9 cellular contexts compared by ENCODE assay signal in the genomic region with DNA sequence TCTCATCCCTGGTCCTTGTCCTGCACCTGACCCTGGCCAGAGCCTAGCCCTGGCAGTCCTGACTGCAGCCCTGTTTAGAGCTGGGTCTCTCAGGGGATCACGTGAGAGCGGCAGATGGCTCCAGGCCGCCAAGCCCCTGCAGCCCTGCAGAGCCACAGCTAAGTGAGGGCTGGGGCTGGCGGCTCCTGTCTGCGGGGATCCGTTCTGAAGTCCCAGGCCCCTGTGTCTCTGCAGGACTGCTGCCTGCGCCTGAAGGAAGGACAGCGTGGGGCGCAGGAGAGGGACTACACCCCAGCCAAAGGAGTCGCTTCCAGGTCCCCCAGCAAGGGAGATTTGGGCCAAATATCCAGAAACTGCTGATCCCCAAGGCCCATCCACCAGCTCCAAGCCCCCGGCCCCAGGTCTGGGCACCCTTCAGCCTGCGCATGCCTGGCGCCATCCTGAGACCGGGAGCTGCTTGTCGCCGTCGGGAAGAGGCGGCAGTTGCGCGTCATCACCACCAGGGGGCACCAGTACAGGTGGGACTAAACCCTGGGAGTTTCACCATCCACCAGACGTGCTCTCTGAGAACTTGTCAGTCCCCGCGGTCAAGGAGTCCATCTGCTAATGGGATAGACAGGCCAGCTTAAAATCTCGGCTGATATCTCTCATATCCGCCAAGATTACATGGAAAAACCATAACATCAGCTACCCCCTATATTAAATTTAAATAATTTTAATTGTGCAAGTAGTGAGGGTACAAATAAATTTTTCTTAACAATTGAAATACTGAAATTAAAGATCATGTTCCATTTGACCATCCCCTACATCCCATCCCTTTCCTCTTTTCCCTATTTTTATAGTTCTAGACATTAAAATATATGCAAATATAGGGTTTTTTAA. TPM values are rescaled to one million over a fixed set of nuclear protein-coding genes. Genes with fewer than 3 reads are reported as not detected.
DNase-seq lines count a peak whose midpoint lies in the region; ATAC-seq and TF ChIP-seq lines count a peak whose summit lies in the region.
"Had no signal": no experiment of that assay in that cellular context is flagged by ENCODE, and none has a peak within 500 bp of the region (broad histone marks: within the 10 kb centered on the region; RNA-seq: fewer than 3 reads in every experiment).

No MANE protein-coding gene starts in this region.

- H3K27ac ChIP-seq in coronary artery (no peak overlapping the region), liver (ENCODE audit: low read depth in 1 of 2, low read length in 2 of 2) (no peak overlapping the region)

- no peaks in the 10 kb centered on the region for H3K27me3 ChIP-seq in liver (ENCODE audit: control insufficient read depth in 4 of 4, insufficient read depth in 4 of 4, low read length in 3 of 4)

- peak; percentile 71 for ATAC-seq in GM18519 (IDR thresholded peaks at IDR 0.05; ENCODE audit: low FRiP score, unreplicated experiment)
- peak; percentile 65 for ATAC-seq in HG03060 (IDR thresholded peaks at IDR 0.05; ENCODE audit: low read depth, unreplicated experiment)
- peak; percentile 43 to 48 for ATAC-seq in activated CD4-positive, CD25-positive, alpha-beta regulatory T cell treated with anti-CD3 and anti-CD28 coated beads, Interleukin-2, amount 50 U/mL, for 24 hours

- H3K4me3 ChIP-seq in coronary artery: peak overlapping the region; percentile 46
- H3K4me3 ChIP-seq in liver (ENCODE audit: low read depth in 1 of 3, low read length in 3 of 3): no peak overlapping the region

- no peak overlapping the region for H3K9ac ChIP-seq in liver (ENCODE audit: low read depth in 1 of 2, low read length in 2 of 2)

- peak; percentile 63 to 79 for TF ChIP-seq RAD21 in liver (IDR thresholded peaks at IDR 0.05)

- no peaks in the 10 kb centered on the region for H3K9me3 ChIP-seq in liver (ENCODE audit: control insufficient read depth in 4 of 4, low read length in 3 of 4)

- H3K4me1 ChIP-seq in liver (ENCODE audit: control insufficient read depth in 4 of 4, insufficient read depth in 4 of 4, low read length in 3 of 4): peaks cover 0 to 3% (median under 1%) of the 10 kb centered on the region in 4 donors

- no peaks in the 10 kb centered on the region for H3K36me3 ChIP-seq in liver (ENCODE audit: control insufficient read depth in 4 of 4, insufficient read depth in 3 of 4, low read depth in 1 of 4, low read length in 3 of 4)

- TF ChIP-seq CTCF in coronary artery (IDR thresholded peaks at IDR 0.05) (peak; percentile 97), liver (IDR thresholded peaks at IDR 0.05; ENCODE audit: low read depth, low read length, missing input control) (peak; percentile 95)

- WGBS in liver: 17% methylated on average over 25 of the region's 25 CpGs

- DNase-seq in AG08396 (ENCODE audit: low spot score) (peak; percentile 78), NCI-H2171 (lab: John Stamatoyannopoulos, UW) (peak; percentile 81), coronary artery (ENCODE audit: low spot score) (peak; percentile 85)
- peak; percentile 33 to 62 (median 60) for DNase-seq in stimulated activated CD4-positive, alpha-beta T cell treated with anti-CD3 and anti-CD28 coated beads, TNF-alpha, amount 100 ng/mL, for 48 hours (ENCODE audit: low read depth in 3 of 3)

TF ChIP-seq in liver, 16 proteins besides CTCF, POLR2A, EP300 and RAD21:
- TF ChIP-seq HNF4G (IDR thresholded peaks at IDR 0.05): no peak
- TF ChIP-seq SP1 (IDR thresholded peaks at IDR 0.05): no peak
- no peak for TF ChIP-seq JUND (IDR thresholded peaks at IDR 0.05)
- no peak for TF ChIP-seq RXRA (IDR thresholded peaks at IDR 0.05)
- TF ChIP-seq, protein P1, sequence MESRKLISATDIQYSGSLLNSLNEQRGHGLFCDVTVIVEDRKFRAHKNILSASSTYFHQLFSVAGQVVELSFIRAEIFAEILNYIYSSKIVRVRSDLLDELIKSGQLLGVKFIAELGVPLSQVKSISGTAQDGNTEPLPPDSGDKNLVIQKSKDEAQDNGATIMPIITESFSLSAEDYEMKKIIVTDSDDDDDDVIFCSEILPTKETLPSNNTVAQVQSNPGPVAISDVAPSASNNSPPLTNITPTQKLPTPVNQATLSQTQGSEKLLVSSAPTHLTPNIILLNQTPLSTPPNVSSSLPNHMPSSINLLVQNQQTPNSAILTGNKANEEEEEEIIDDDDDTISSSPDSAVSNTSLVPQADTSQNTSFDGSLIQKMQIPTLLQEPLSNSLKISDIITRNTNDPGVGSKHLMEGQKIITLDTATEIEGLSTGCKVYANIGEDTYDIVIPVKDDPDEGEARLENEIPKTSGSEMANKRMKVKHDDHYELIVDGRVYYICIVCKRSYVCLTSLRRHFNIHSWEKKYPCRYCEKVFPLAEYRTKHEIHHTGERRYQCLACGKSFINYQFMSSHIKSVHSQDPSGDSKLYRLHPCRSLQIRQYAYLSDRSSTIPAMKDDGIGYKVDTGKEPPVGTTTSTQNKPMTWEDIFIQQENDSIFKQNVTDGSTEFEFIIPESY (IDR thresholded peaks at IDR 0.05): no peak
- TF ChIP-seq FOXA2 (IDR thresholded peaks at IDR 0.05): no peak

RNA-seq across cellular contexts. Expression of gene GHRHR, which starts 25.1 kb away (rescaled TPM):
- under 1 TPM in 1 of 2 donors, not detected in 1; 0.50 TPM for total RNA-seq in liver
- polyA plus RNA-seq in liver: under 1 TPM in 1 of 2 donors, not detected in 1; 0.46 TPM
- polyA plus RNA-seq: IgD-negative memory B cell had no signal

RNA-seq across cellular contexts. Expression of gene AQP1, which starts 27.0 kb away (rescaled TPM):
- total RNA-seq in liver: 10 to 100 TPM; 27.9 to 76.3 TPM
- polyA plus RNA-seq in liver: 10 to 100 TPM in 1 of 2 donors, 1 to 10 TPM in 1; 8.9 to 19.1 TPM
- polyA plus RNA-seq: IgD-negative memory B cell had no signal
